ENCODE assay signal across 22 cellular contexts in the genomic region with DNA sequence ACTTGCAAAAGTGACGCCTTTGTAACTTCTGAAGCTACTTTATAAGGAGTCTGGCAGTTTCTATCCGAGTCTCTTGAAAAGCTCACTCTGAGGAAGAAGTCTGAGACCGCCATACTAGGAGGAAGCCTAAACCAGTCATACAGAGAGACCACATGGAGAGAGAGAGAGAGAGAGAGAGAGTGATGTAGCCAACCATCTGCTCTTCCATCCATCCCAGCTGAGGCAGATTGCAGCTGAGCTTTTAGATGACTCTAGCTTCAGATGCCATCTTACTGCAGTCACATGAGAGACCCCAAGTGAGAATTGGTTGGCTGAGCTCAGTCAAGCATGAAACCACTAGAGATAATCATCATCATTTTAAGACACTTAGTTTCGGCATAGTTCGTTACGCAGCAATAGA. TPM values are rescaled to one million over a fixed set of nuclear protein-coding genes. Genes with fewer than 3 reads are reported as not detected.
A peak's percentile ranks its signal among the peaks of the same experiment; 100 is the strongest.
DNase-seq lines count a peak whose midpoint lies in the region; ATAC-seq and TF ChIP-seq lines count a peak whose summit lies in the region.
"Had no signal": no experiment of that assay in that cellular context is flagged by ENCODE, and none has a peak within 500 bp of the region (broad histone marks: within the 10 kb centered on the region; RNA-seq: fewer than 3 reads in every experiment).

No MANE protein-coding gene starts in this region.

- peak; percentile 33; the same call in 2 of the 3 replicates for ATAC-seq in DND-41 (ENCODE audit: insufficient read depth, low read depth)
- ATAC-seq: PC-3 had no signal

- no peaks in the 10 kb centered on the region for H3K79me2 ChIP-seq in DND-41 (ENCODE audit: insufficient read depth, low read length)
- H3K79me2 ChIP-seq in Karpas-422 (ENCODE audit: low read length): no peaks in the 10 kb centered on the region

- no peak overlapping the region for H2BK12ac ChIP-seq in neuronal stem cell (ENCODE audit: low read length)

- CTCF ChIA-PET in A673 (lab: Charles Lee): interaction anchor here (1.5 kb wide), 1 partner anchor 13 kb away, joined by 4 read pairs; no protein-coding TSS in a partner anchor

- peak; percentile 11 for DNase-seq in BE2C
- no peak for DNase-seq in DND-41
- peak; percentile 54 for DNase-seq in Karpas-422
- peak; percentile 47 for DNase-seq in SK-N-DZ (ENCODE audit: low spot score)
- no peak for DNase-seq in A673 (ENCODE audit: low spot score)
- no peak for DNase-seq in activated naive CD4-positive, alpha-beta T cell (lab: John Stamatoyannopoulos, UW)
- DNase-seq in stimulated activated CD8-positive, alpha-beta memory T cell treated with anti-CD3 and anti-CD28 coated beads, Interleukin-4, amount 100 ng/mL, for 48 hours: no peak
- DNase-seq in neuronal stem cell (ENCODE audit: low spot score): no peak
- DNase-seq: CD4-positive, CD25-positive, alpha-beta regulatory T cell; DMS79 treated with DMSO at 0.1 percent for 48 hours; H7; HFFc6; MV-4-11; NCI-H187; NCI-H2107; NCI-H226; NCI-H510A treated with DMSO at 0.1 percent for 48 hours; PC-3; SHP77; T-helper 2 cell had no signal

- H3K4ac ChIP-seq in neuronal stem cell (ENCODE audit: low read length): no peak overlapping the region

- H2BK15ac ChIP-seq in neuronal stem cell (ENCODE audit: low read length): no peak overlapping the region

- no peaks in the 10 kb centered on the region for H3K4me1 ChIP-seq in BE2C
- no peaks in the 10 kb centered on the region for H3K4me1 ChIP-seq in DND-41 (ENCODE audit: insufficient read depth, low read length)
- H3K4me1 ChIP-seq in Karpas-422 (ENCODE audit: low read length): peaks cover 20% of the 10 kb centered on the region
- no peaks in the 10 kb centered on the region for H3K4me1 ChIP-seq in A673 (ENCODE audit: insufficient read depth, low read length, poor library complexity, severe bottlenecking)
- no peaks in the 10 kb centered on the region for H3K4me1 ChIP-seq in neuronal stem cell (ENCODE audit: control insufficient read depth in 2 of 2, insufficient read depth in 1 of 2, low read depth in 1 of 2, low read length in 2 of 2)

- H2BK120ac ChIP-seq in neuronal stem cell (ENCODE audit: low read depth, low read length): no peak overlapping the region

- H3K9ac ChIP-seq in DND-41 (ENCODE audit: low read depth, low read length) (no peak overlapping the region), Karpas-422 (ENCODE audit: low read length) (no peak overlapping the region), neuronal stem cell (ENCODE audit: low read depth, low read length, poor library complexity) (no peak overlapping the region)

- no peak overlapping the region for H3K14ac ChIP-seq in neuronal stem cell (ENCODE audit: low read length)

- H4K8ac ChIP-seq in neuronal stem cell (ENCODE audit: low read depth, low read length): no peak overlapping the region

- no peak overlapping the region for H4K91ac ChIP-seq in neuronal stem cell (ENCODE audit: low read depth, low read length, poor library complexity)

- POLR2A ChIA-PET in A673 (lab: Charles Lee; ENCODE audit: low non-redundant PET): no interaction called here

- H2BK5ac ChIP-seq in neuronal stem cell (ENCODE audit: low read length): no peak overlapping the region

- H3K27ac ChIP-seq in DND-41 (ENCODE audit: low read length) (no peak overlapping the region), Karpas-422 (ENCODE audit: low read length) (no peak overlapping the region), A673 (ENCODE audit: low read depth, low read length, poor library complexity, severe bottlenecking) (no peak overlapping the region), neuronal stem cell (replicated peaks; ENCODE audit: low read length) (no peak overlapping the region)
- H3K27ac ChIP-seq: HL-60, SK-N-MC had no signal

- TF ChIP-seq CTCF in BE2C (IDR thresholded peaks at IDR 0.05; ENCODE audit: low read depth, low read length): no peak
- no peak for TF ChIP-seq CTCF in DND-41 (IDR thresholded peaks at IDR 0.05; ENCODE audit: borderline replicate concordance, extremely low read depth, low read length, poor library complexity, severe bottlenecking)
- TF ChIP-seq CTCF in A673 (conservative IDR thresholded peaks at IDR 0.05; ENCODE audit: low read depth, low read length): no peak

- H2AK5ac ChIP-seq in neuronal stem cell (ENCODE audit: low read depth, low read length): no peak overlapping the region

- H3K4me2 ChIP-seq in DND-41 (ENCODE audit: insufficient read depth, low read length) (no peak overlapping the region), Karpas-422 (ENCODE audit: low read depth, low read length, poor library complexity, severe bottlenecking) (no peak overlapping the region), neuronal stem cell (ENCODE audit: insufficient read depth, low read length, poor library complexity, severe bottlenecking) (no peak overlapping the region)

- no CpG with 5 or more reads among the region's 6 CpGs for WGBS in neuronal stem cell (ENCODE audit: extremely low coverage in 2 of 2, insufficient read length in 2 of 2, insufficient replicate concordance in 1 of 2), 2 donors

- H3K4me3 ChIP-seq in BE2C (ENCODE audit: low read depth, low read length) (no peak overlapping the region), DND-41 (ENCODE audit: low read depth in 1 of 2, low read length in 2 of 2) (no peak overlapping the region), Karpas-422 (ENCODE audit: low read length) (no peak overlapping the region), A673 (ENCODE audit: low read depth, low read length, poor library complexity, severe bottlenecking) (no peak overlapping the region), neuronal stem cell (ENCODE audit: low read length in 2 of 2) (no peak overlapping the region)
- H3K4me3 ChIP-seq: SK-N-MC had no signal

- intact Hi-C loops in A673 (cut with micrococcal nuclease; ENCODE audit: unreplicated experiment): no loop called here

- H3K9me3 ChIP-seq in BE2C (no peaks in the 10 kb centered on the region), DND-41 (ENCODE audit: insufficient read depth, low read length, severe bottlenecking) (no peaks in the 10 kb centered on the region), Karpas-422 (ENCODE audit: low read length) (no peaks in the 10 kb centered on the region), A673 (ENCODE audit: low read depth, low read length, poor library complexity, severe bottlenecking) (no peaks in the 10 kb centered on the region), neuronal stem cell (replicated peaks in 1 of 2; ENCODE audit: control insufficient read depth in 2 of 2, insufficient read depth in 1 of 2, low read depth in 1 of 2, low read length in 2 of 2) (no peaks in the 10 kb centered on the region)

- H3K18ac ChIP-seq in neuronal stem cell (ENCODE audit: low read length): no peak overlapping the region

- H3K27me3 ChIP-seq in BE2C (no peaks in the 10 kb centered on the region), DND-41 (ENCODE audit: insufficient read depth, low read length, poor library complexity) (peaks cover 3% of the 10 kb centered on the region), Karpas-422 (ENCODE audit: low read length) (no peaks in the 10 kb centered on the region), A673 (replicated peaks; ENCODE audit: insufficient read depth, low read depth, low read length, poor library complexity) (peaks cover 8% of the 10 kb centered on the region), neuronal stem cell (ENCODE audit: control insufficient read depth in 3 of 3, insufficient read depth in 3 of 3, low read depth in 1 of 3, low read length in 3 of 3) (peaks cover 0 to 33% (median 0%) of the 10 kb centered on the region in 3 experiments)

- H2AFZ ChIP-seq in DND-41 (ENCODE audit: low read depth, low read length) (no peak overlapping the region), Karpas-422 (ENCODE audit: low read length) (no peak overlapping the region), neuronal stem cell (ENCODE audit: low read length) (no peak overlapping the region)

- BruUV-seq in A673 (replicated peaks; lab: Mats Ljungman, UMichigan): no TSS peak

- H4K20me1 ChIP-seq in DND-41 (ENCODE audit: insufficient read depth, low read length): no peaks in the 10 kb centered on the region
- no peaks in the 10 kb centered on the region for H4K20me1 ChIP-seq in Karpas-422 (ENCODE audit: insufficient read depth, low read depth, low read length)

- no peaks in the 10 kb centered on the region for H3K36me3 ChIP-seq in BE2C
- no peaks in the 10 kb centered on the region for H3K36me3 ChIP-seq in DND-41 (ENCODE audit: insufficient read depth, low read length)
- no peaks in the 10 kb centered on the region for H3K36me3 ChIP-seq in Karpas-422 (ENCODE audit: insufficient read depth, low read length)
- no peaks in the 10 kb centered on the region for H3K36me3 ChIP-seq in A673 (ENCODE audit: insufficient read depth, low read length, poor library complexity, severe bottlenecking)
- H3K36me3 ChIP-seq in neuronal stem cell (replicated peaks in 1 of 2; ENCODE audit: control insufficient read depth in 2 of 2, insufficient read depth in 2 of 2, low read length in 2 of 2): no peaks in the 10 kb centered on the region

- no peak overlapping the region for H3K23ac ChIP-seq in neuronal stem cell (ENCODE audit: low read depth, low read length, poor library complexity)

- H3K9me2 ChIP-seq in Karpas-422 (replicated peaks; ENCODE audit: insufficient read depth, low read length): no peaks in the 10 kb centered on the region

- H3K79me1 ChIP-seq in neuronal stem cell (ENCODE audit: low read depth, low read length): no peaks in the 10 kb centered on the region

RNA-seq across cellular contexts. Expression of a gene that starts 15.0 kb away (rescaled TPM):
- 17.9 TPM for polyA plus RNA-seq in BE2C (2012; ENCODE audit: insufficient read depth, insufficient read length, low read depth)
- 13.8 and 15.1 TPM in 2 replicates for total RNA-seq in Karpas-422 (2014; rRNA removed; shearing (Covaris generic); ENCODE audit: low replicate concordance)
- polyA plus RNA-seq in SK-N-DZ (2014; cell fraction: cytosol; rRNA removed): 7.1 and 10.8 TPM in 2 replicates
- 6.8 and 21.8 TPM in 2 replicates for polyA plus RNA-seq in SK-N-DZ (2014; cell fraction: nucleus; rRNA removed)
- total RNA-seq in A673 (2021): 25.7 and 28.2 TPM in 2 replicates
- polyA plus RNA-seq in neuronal stem cell (2013, experiment 1 of 2): 18.1 TPM
- 17.7 TPM for polyA plus RNA-seq in neuronal stem cell (2013, experiment 2 of 2)

Comparison
In these comparisons a context has a peak if more than half of its experiments do, and no peak if none do; other contexts are left out.
1. DNase-seq: peak in BE2C (single experiment), Karpas-422 (single experiment) and SK-N-DZ (single experiment); none in DND-41 (single experiment), A673 (single experiment), activated naive CD4-positive, alpha-beta T cell (0 of 4), stimulated activated CD8-positive, alpha-beta memory T cell treated with anti-CD3 and anti-CD28 coated beads, Interleukin-4, amount 100 ng/mL, for 48 hours (single experiment) and neuronal stem cell (single experiment).